11 cellular contexts compared by ENCODE assay signal in the genomic region with DNA sequence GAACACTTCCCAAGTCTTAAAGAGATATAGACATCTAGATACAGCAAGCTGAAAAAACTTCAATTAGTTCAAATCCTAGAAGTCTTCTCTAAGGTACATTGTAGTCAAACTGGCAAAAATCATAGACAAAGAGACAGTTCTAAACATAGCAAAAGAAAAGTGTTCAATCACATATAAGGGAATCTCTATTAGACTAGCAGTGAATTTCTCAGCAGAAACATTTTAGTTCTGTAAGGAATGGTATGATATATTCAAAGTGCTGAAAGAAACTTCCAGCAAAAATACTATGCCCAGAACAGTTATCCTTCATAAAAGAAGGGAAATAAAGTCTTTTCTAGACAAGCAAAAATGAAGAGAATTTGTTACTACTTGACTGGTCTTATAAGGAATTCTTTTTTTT.
"Had no signal": no experiment of that assay in that cellular context is flagged by ENCODE, and none has a peak within 500 bp of the region (broad histone marks: within the 10 kb centered on the region; RNA-seq: fewer than 3 reads in every experiment).

No MANE protein-coding gene starts in this region.

- FAIRE-seq: H1, H54 had no signal

- H3K4me2 ChIP-seq: GM23338 had no signal

- H3K4me1 ChIP-seq: HAP-1 had no signal

- H2AFZ ChIP-seq: GM23248, GM23338 had no signal

- H3K27ac ChIP-seq: GM23248 had no signal

- ATAC-seq: GM23338, HCT116 had no signal

- DNase-seq: GM23248, GOT3, H7, H9, HCEC 1CT, HFFc6 had no signal

- H3K36me3 ChIP-seq: HAP-1 had no signal

- H3K9me3 ChIP-seq: HAP-1 had no signal

- H3K9ac ChIP-seq: GM23248 had no signal

- H3K4me3 ChIP-seq: GM23248, GM23338, HAP-1 had no signal
